33 cellular contexts compared by ENCODE assay signal in genomic region chr15:68774120-68774519, GRCh38.
"Had no signal": no experiment of that assay in that cellular context is flagged by ENCODE, and none has a peak within 500 bp of the region (broad histone marks: within the 10 kb centered on the region; RNA-seq: fewer than 3 reads in every experiment).

No MANE protein-coding gene starts in this region.

- H3K27ac ChIP-seq: body of pancreas, colonic mucosa, upper lobe of left lung had no signal

- DNase-seq: activated CD4-positive, alpha-beta T cell treated with anti-CD3 and anti-CD28 coated beads, Interleukin-2, amount 50 U/mL, for 1 hour; activated CD4-positive, CD25-positive, alpha-beta regulatory T cell treated with anti-CD3 and anti-CD28 coated beads, Interleukin-2, amount 50 U/mL, for 72 hours; activated CD8-positive, alpha-beta T cell treated with anti-CD3 and anti-CD28 coated beads, Interleukin-2, amount 10 ng/mL, durations not matched to agents 7 days and 5 days; activated effector memory CD4-positive, alpha-beta T cell treated with anti-CD3 and anti-CD28 coated beads, Interleukin-2, amount 50 U/mL, for 16 hours; activated naive CD4-positive, alpha-beta T cell treated with anti-CD3 and anti-CD28 coated beads for 36 hours; activated naive CD8-positive, alpha-beta T cell treated with anti-CD3 and anti-CD28 coated beads for 36 hours; adrenal gland; aorta; body of pancreas; cerebellar nuclear complex; colonic mucosa; dorsolateral prefrontal cortex; effector memory CD4-positive, alpha-beta T cell; erythroblast; hippocampal formation; kidney; ovary; sigmoid colon; stimulated activated CD4-positive, alpha-beta T cell treated with anti-CD3 and anti-CD28 coated beads, Interleukin-1b, Interleukin-23, amount 100 ng/mL, for 48 hours; stimulated activated CD4-positive, alpha-beta T cell treated with anti-CD3 and anti-CD28 coated beads, Interleukin-4, amount 100 ng/mL, for 4 hours; stimulated activated CD8-positive, alpha-beta memory T cell treated with anti-CD3 and anti-CD28 coated beads, Interleukin-4, amount 100 ng/mL, for 48 hours; stimulated activated naive CD8-positive, alpha-beta T cell treated with anti-CD3 and anti-CD28 coated beads, Interleukin-15, amount 100 ng/mL, for 72 hours; substantia nigra; SW 1271; upper lobe of left lung had no signal

- H3K27me3 Mint-ChIP-seq: activated naive CD8-positive, alpha-beta T cell treated with anti-CD3 and anti-CD28 coated beads for 36 hours; stimulated activated memory B cell treated with anti-CD40 and anti-IgM and Interleukin-4, amounts not matched to agents 10 μg/mL and 1 μg/mL and 100 μg/mL, for 72 hours; stimulated activated naive CD8-positive, alpha-beta T cell treated with anti-CD3 and anti-CD28 coated beads, Interleukin-15, amount 100 ng/mL, for 72 hours had no signal

- H3K4me1 ChIP-seq: body of pancreas, colonic mucosa had no signal

- H3K4me1 Mint-ChIP-seq: stimulated activated memory B cell treated with anti-CD40 and anti-IgM and Interleukin-4, amounts not matched to agents 10 μg/mL and 1 μg/mL and 100 μg/mL, for 72 hours; stimulated activated naive CD8-positive, alpha-beta T cell treated with anti-CD3 and anti-CD28 coated beads, Interleukin-15, amount 100 ng/mL, for 72 hours had no signal

- H3K4me3 ChIP-seq: adrenal gland, body of pancreas, colonic mucosa, dorsolateral prefrontal cortex, gastroesophageal sphincter, lung, ovary, sigmoid colon, smooth muscle cell, upper lobe of left lung had no signal

- H3K36me3 Mint-ChIP-seq: stimulated activated memory B cell treated with anti-CD40 and anti-IgM and Interleukin-4, amounts not matched to agents 10 μg/mL and 1 μg/mL and 100 μg/mL, for 72 hours had no signal

- H3K9me3 Mint-ChIP-seq: nephron; stimulated activated memory B cell treated with anti-CD40 and anti-IgM and Interleukin-4, amounts not matched to agents 10 μg/mL and 1 μg/mL and 100 μg/mL, for 72 hours; T-helper 1 cell treated with Interleukin-12 subunit alpha and Interleukin-12 subunit beta and Interleukin-4 antibody, amounts not matched to agents 30 μg/mL and 1 μg/mL, for 36 hours had no signal

- H3K4me3 Mint-ChIP-seq: activated CD8-positive, alpha-beta T cell treated with anti-CD3 and anti-CD28 coated beads, Interleukin-2, amount 10 ng/mL, durations not matched to agents 7 days and 5 days; activated naive CD4-positive, alpha-beta T cell treated with anti-CD3 and anti-CD28 coated beads for 36 hours; activated naive CD8-positive, alpha-beta T cell treated with anti-CD3 and anti-CD28 coated beads for 36 hours; nephron; stimulated activated memory B cell treated with anti-CD40 and anti-IgM and Interleukin-4, amounts not matched to agents 10 μg/mL and 1 μg/mL and 100 μg/mL, for 72 hours; stimulated activated naive CD8-positive, alpha-beta T cell treated with anti-CD3 and anti-CD28 coated beads, Interleukin-15, amount 100 ng/mL, for 72 hours; T-helper 1 cell treated with Interleukin-12 subunit alpha and Interleukin-12 subunit beta and Interleukin-4 antibody, amounts not matched to agents 30 μg/mL and 1 μg/mL, for 36 hours had no signal

- H3K36me3 ChIP-seq: colonic mucosa, ovary had no signal

- H3K9me3 ChIP-seq: adrenal gland, body of pancreas, colonic mucosa, gastroesophageal sphincter, neutrophil, ovary, sigmoid colon, upper lobe of left lung had no signal

- H3K27me3 ChIP-seq: adrenal gland, body of pancreas, colonic mucosa, dorsolateral prefrontal cortex, gastroesophageal sphincter, neutrophil, ovary, sigmoid colon, upper lobe of left lung had no signal

- ATAC-seq: activated CD8-positive, alpha-beta T cell treated with anti-CD3 and anti-CD28 coated beads, Interleukin-2, amount 10 ng/mL, durations not matched to agents 7 days and 5 days; body of pancreas; stimulated activated memory B cell treated with anti-CD40 and anti-IgM and Interleukin-4, amounts not matched to agents 10 μg/mL and 1 μg/mL and 100 μg/mL, for 72 hours; stimulated activated naive CD8-positive, alpha-beta T cell treated with anti-CD3 and anti-CD28 coated beads, Interleukin-15, amount 100 ng/mL, for 72 hours had no signal

- H3K27ac Mint-ChIP-seq: activated CD8-positive, alpha-beta T cell treated with anti-CD3 and anti-CD28 coated beads, Interleukin-2, amount 10 ng/mL, durations not matched to agents 7 days and 5 days; activated naive CD4-positive, alpha-beta T cell treated with anti-CD3 and anti-CD28 coated beads for 36 hours; activated naive CD8-positive, alpha-beta T cell treated with anti-CD3 and anti-CD28 coated beads for 36 hours; nephron; progenitor cell of endocrine pancreas; stimulated activated memory B cell treated with anti-CD40 and anti-IgM and Interleukin-4, amounts not matched to agents 10 μg/mL and 1 μg/mL and 100 μg/mL, for 72 hours; T-helper 1 cell treated with Interleukin-12 subunit alpha and Interleukin-12 subunit beta and Interleukin-4 antibody, amounts not matched to agents 30 μg/mL and 1 μg/mL, for 36 hours had no signal
